Comparison of ENCODE assay signal across 9 cellular contexts in the genomic region with DNA sequence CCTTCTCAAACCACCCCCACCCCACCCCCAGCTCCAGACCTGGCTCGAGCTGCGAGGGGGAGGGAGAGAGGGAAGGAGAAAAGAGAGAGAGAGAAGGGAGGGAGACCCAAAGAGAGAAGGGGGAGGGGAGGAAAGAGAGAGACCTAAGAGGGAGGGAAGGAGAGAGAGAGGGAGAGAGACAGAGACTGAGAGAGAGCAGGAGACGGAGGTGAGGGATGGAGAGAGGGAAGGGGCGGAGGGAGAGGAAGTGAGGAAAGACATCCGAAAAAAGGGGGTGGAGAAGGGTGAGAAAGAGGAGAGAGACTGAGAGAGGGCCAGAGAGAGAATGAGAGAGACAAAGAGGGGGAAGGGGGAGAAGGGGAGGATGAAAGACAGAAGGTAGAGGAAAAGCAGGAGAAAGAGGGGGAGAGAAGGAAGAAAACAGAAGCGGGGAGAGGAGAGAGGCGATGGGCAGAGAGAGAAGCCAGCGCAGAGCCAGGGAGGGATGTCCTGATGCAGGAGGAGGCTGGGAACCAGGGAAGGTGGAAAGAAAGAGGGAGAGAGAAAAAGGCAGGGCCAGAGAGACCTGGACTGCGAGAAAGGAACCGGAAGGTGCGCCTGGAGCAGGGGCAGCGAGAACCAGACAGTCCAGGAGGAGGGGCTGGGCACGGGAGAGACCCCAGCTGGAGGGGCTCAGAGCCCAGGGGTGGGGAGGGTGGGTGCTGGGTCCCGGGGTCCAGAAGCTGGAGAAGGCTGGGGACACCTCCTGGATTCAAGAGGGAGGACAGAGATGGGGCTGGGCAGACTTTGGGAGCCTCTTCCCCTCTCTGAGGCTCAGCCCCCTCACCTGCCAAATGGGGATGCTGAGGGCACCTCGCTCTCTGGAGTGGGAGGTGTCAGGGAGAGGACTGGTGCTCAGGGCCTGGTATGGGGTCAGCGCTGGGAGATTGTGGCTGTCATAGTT. TPM values are rescaled to one million over a fixed set of nuclear protein-coding genes. Genes with fewer than 3 reads are reported as not detected.
DNase-seq lines count a peak whose midpoint lies in the region; ATAC-seq, FAIRE-seq and TF ChIP-seq lines count a peak whose summit lies in the region.
"Had no signal": no experiment of that assay in that cellular context is flagged by ENCODE, and none has a peak within 500 bp of the region (broad histone marks: within the 10 kb centered on the region; RNA-seq: fewer than 3 reads in every experiment).

No MANE protein-coding gene starts in this region.

- peak overlapping the region; percentile 91 for H3K27ac ChIP-seq in ACC112 (ENCODE audit: low read depth, low read length)
- peak overlapping the region; percentile 91 for H3K27ac ChIP-seq in HEK293 (ENCODE audit: extremely low read depth, low read depth, low read length)
- H3K27ac ChIP-seq in astrocyte (ENCODE audit: low read depth, low read length): peak overlapping the region; percentile 89
- peak overlapping the region; percentile 90 to 97 for H3K27ac ChIP-seq in thoracic aorta

- ATAC-seq in thoracic aorta (ENCODE audit: insufficient number of reproducible peaks, low FRiP score, low read depth) (no peak), GM21515 (IDR thresholded peaks at IDR 0.05; ENCODE audit: unreplicated experiment) (no peak), GM19463 (IDR thresholded peaks at IDR 0.05; ENCODE audit: unreplicated experiment) (no peak)
- ATAC-seq: foreskin keratinocyte had no signal

- H3K4me1 ChIP-seq in ACC112 (ENCODE audit: control insufficient read depth, insufficient read depth, low read length, unreplicated experiment) (peaks cover 18% of the 10 kb centered on the region), HEK293 (ENCODE audit: control insufficient read depth, insufficient read depth, low read length) (peaks cover 17% of the 10 kb centered on the region), astrocyte (ENCODE audit: insufficient read depth, low read length) (peaks cover 30% of the 10 kb centered on the region), thoracic aorta (ENCODE audit: control insufficient read depth in 1 of 2, low read depth in 2 of 2) (peaks cover 17 to 55% of the 10 kb centered on the region in 2 donors)
- H3K4me1 ChIP-seq: foreskin keratinocyte had no signal

- POLR2A ChIA-PET in HEK293 (lab: Yijun Ruan, JAX): interaction anchor here (0.5 to 1.9 kb wide), 9 partner anchors 9 to 763 kb away, joined by 3 to 23 read pairs (median 4); no protein-coding TSS in a partner anchor

- no peaks in the 10 kb centered on the region for H3K9me3 ChIP-seq in HEK293 (ENCODE audit: control insufficient read depth, insufficient read depth, low read depth, low read length)
- no peaks in the 10 kb centered on the region for H3K9me3 ChIP-seq in astrocyte (ENCODE audit: insufficient read depth, low read depth, low read length)
- no peaks in the 10 kb centered on the region for H3K9me3 ChIP-seq in thoracic aorta

- H3K9me3 Mint-ChIP-seq in astrocyte (ENCODE audit: unreplicated experiment): no peaks in the 10 kb centered on the region

- H3K4me3 ChIP-seq in ACC112 (ENCODE audit: low read depth, low read length) (peak overlapping the region; percentile 93), HEK293 (ENCODE audit: low read depth, low read length) (peak overlapping the region; percentile 83), astrocyte (ENCODE audit: insufficient read depth, low read depth, low read length) (peak overlapping the region; percentile 89), thoracic aorta (peak overlapping the region; percentile 85)

- DNase-seq in astrocyte (ENCODE audit: low read depth) (peak; percentile 70), left kidney (ENCODE audit: low read depth, low spot score) (peak; percentile 40), thoracic aorta (ENCODE audit: low spot score) (no peak), CD1c-positive myeloid dendritic cell (ENCODE audit: extremely low spot score) (no peak)

- no peak for FAIRE-seq in astrocyte (lab: Jason Lieb, UNC)

- peaks cover 64% of the 10 kb centered on the region for H4K20me1 ChIP-seq in astrocyte (ENCODE audit: insufficient read depth, low read length)

- peak overlapping the region; percentile 100 for H3K4me2 ChIP-seq in astrocyte (ENCODE audit: low read length)

- H2AFZ ChIP-seq in ACC112 (ENCODE audit: low read length, unreplicated experiment): no peak overlapping the region
- H2AFZ ChIP-seq in astrocyte (ENCODE audit: low read depth, low read length): no peak overlapping the region

- H3K36me3 Mint-ChIP-seq in astrocyte (ENCODE audit: low read depth, unreplicated experiment): peaks cover 25% of the 10 kb centered on the region

- H3K36me3 ChIP-seq in ACC112 (ENCODE audit: insufficient read depth, low read length): no peaks in the 10 kb centered on the region
- peaks cover 13 to 35% of the 10 kb centered on the region in 2 experiments; a peak in 2 of 3 replicates for H3K36me3 ChIP-seq in HEK293 (ENCODE audit: control insufficient read depth in 2 of 2, insufficient read depth in 1 of 2, low read length in 2 of 2)
- peaks cover 12% of the 10 kb centered on the region for H3K36me3 ChIP-seq in astrocyte (ENCODE audit: insufficient read depth, low read length)
- H3K36me3 ChIP-seq in thoracic aorta: peaks cover 4% of the 10 kb centered on the region

- H3K27ac Mint-ChIP-seq in astrocyte (ENCODE audit: unreplicated experiment): peak overlapping the region; percentile 82

- H3K4me3 Mint-ChIP-seq in astrocyte (ENCODE audit: unreplicated experiment): peak overlapping the region; percentile 90

- H3K27me3 ChIP-seq in ACC112 (ENCODE audit: insufficient read depth, low read length) (no peaks in the 10 kb centered on the region), astrocyte (ENCODE audit: insufficient read depth, low read length) (no peaks in the 10 kb centered on the region), thoracic aorta (replicated peaks; ENCODE audit: insufficient read depth) (no peaks in the 10 kb centered on the region)
- H3K27me3 ChIP-seq: foreskin keratinocyte had no signal

- no peak for TF ChIP-seq CTCF in HEK293 (tag by site-specific recombination; IDR thresholded peaks at IDR 0.05)
- no peak for TF ChIP-seq CTCF in astrocyte (IDR thresholded peaks at IDR 0.05; ENCODE audit: insufficient read depth, low read depth, low read length)
- TF ChIP-seq CTCF in thoracic aorta (IDR thresholded peaks at IDR 0.05): no peak

- H3K79me2 ChIP-seq in ACC112 (ENCODE audit: control insufficient read depth, insufficient read depth, low read length, unreplicated experiment) (peaks cover 65% of the 10 kb centered on the region), astrocyte (ENCODE audit: insufficient read depth, low read length) (peaks cover 83% of the 10 kb centered on the region)

- no peaks in the 10 kb centered on the region for H3K27me3 Mint-ChIP-seq in astrocyte (ENCODE audit: low read depth, unreplicated experiment)

- H3K4me1 Mint-ChIP-seq in astrocyte (ENCODE audit: low read depth, unreplicated experiment): peaks cover 41% of the 10 kb centered on the region

- CTCF ChIA-PET in HEK293 (lab: Yijun Ruan, JAX): interaction anchor here (0.6 kb wide), 1 partner anchor 670 kb away, joined by 4 read pairs; no protein-coding TSS in a partner anchor

- H3K9ac ChIP-seq in astrocyte (ENCODE audit: low read length): peak overlapping the region; percentile 96

TF ChIP-seq in HEK293, 187 proteins besides CTCF, POLR2A, EP300 and RAD21 (continues in another document):
- TF ChIP-seq ZNF548 (tag by site-specific recombination; IDR thresholded peaks at IDR 0.05): no peak
- TF ChIP-seq PRDM1 (tag by site-specific recombination; IDR thresholded peaks at IDR 0.05): peak; percentile 91
- TF ChIP-seq ZNF645 (tag by site-specific recombination; IDR thresholded peaks at IDR 0.05): no peak
- no peak for TF ChIP-seq ZNF341 (tag by site-specific recombination; IDR thresholded peaks at IDR 0.05; ENCODE audit: low read depth)
- TF ChIP-seq ZNF169 (tag by site-specific recombination; IDR thresholded peaks at IDR 0.05): no peak
- peak; percentile 22; the same call in 1 of the 2 replicates for TF ChIP-seq ZXDB (tag by site-specific recombination; IDR thresholded peaks at IDR 0.05)
- no peak for TF ChIP-seq ZNF37A (tag by site-specific recombination; IDR thresholded peaks at IDR 0.05)
- TF ChIP-seq ZSCAN5A (tag by site-specific recombination; IDR thresholded peaks at IDR 0.05): no peak

RNA-seq across cellular contexts. Expression of gene SPACA6, which starts 1.7 kb away (rescaled TPM):
- total RNA-seq in astrocyte (51.0 and 62.5 TPM in 2 replicates), thoracic aorta (10 to 100 TPM; 24.1 to 72.4 TPM)

RNA-seq across cellular contexts. Expression of gene HAS1, which starts 32.4 kb away (rescaled TPM):
- not detected in 2 replicates for total RNA-seq in astrocyte
- 10 to 100 TPM in 1 of 2 donors, 1 to 10 TPM in 1; 1.6 to 74.8 TPM for total RNA-seq in thoracic aorta
- total RNA-seq: foreskin keratinocyte had no signal

RNA-seq across cellular contexts. Expression of gene SIGLEC14, which starts 44.8 kb away (rescaled TPM):
- not detected in 2 replicates for total RNA-seq in astrocyte
- 10 to 100 TPM in 1 of 2 donors, 1 to 10 TPM in 1; 4.6 to 12.6 TPM for total RNA-seq in thoracic aorta
- total RNA-seq: foreskin keratinocyte had no signal

Comparison
In these comparisons a context has a peak if more than half of its experiments do, and no peak if none do; other contexts are left out.
1. DNase-seq: peak in astrocyte (single experiment) and left kidney (single experiment); none in thoracic aorta (single experiment) and CD1c-positive myeloid dendritic cell (single experiment).
2. Peak in every context shown above with its lines, with median percentiles within 50 percentile points of each other: H3K27ac ChIP-seq and H3K4me3 ChIP-seq.